Comparison of ENCODE assay signal across 28 cellular contexts in genomic region chr12:32124637-32125036, GRCh38. TPM values are rescaled to one million over a fixed set of nuclear protein-coding genes. Genes with fewer than 3 reads are reported as not detected.
DNase-seq lines count a peak whose midpoint lies in the region; ATAC-seq, FAIRE-seq and TF ChIP-seq lines count a peak whose summit lies in the region.
"Had no signal": no experiment of that assay in that cellular context is flagged by ENCODE, and none has a peak within 500 bp of the region (broad histone marks: within the 10 kb centered on the region; RNA-seq: fewer than 3 reads in every experiment).

No MANE protein-coding gene starts in this region.

- peaks cover 100% of the 10 kb centered on the region for H3K79me2 ChIP-seq in DOHH2 (ENCODE audit: control insufficient read depth, low read length)
- peaks cover 88% of the 10 kb centered on the region for H3K79me2 ChIP-seq in astrocyte (ENCODE audit: insufficient read depth, low read length)

- intact Hi-C loops in mucosa of descending colon (cut with DNase I, micrococcal nuclease), result no loop called here

- DNase-seq in astrocyte (ENCODE audit: low read depth) (no peak), mucosa of descending colon (no peak)
- DNase-seq in T-helper 2 cell treated with Interferon-gamma antibody and Interleukin-4, amounts not matched to agents 5 μg/mL and 100 μg/mL, for 36 hours (ENCODE audit: low spot score), result no peak
- DNase-seq in stimulated activated naive CD8-positive, alpha-beta T cell treated with anti-CD3 and anti-CD28 coated beads, Interleukin-15, amount 100 ng/mL, for 72 hours, result no peak
- DNase-seq: activated CD4-positive, alpha-beta T cell treated with anti-CD3 and anti-CD28 coated beads for 36 hours; activated naive CD4-positive, alpha-beta T cell; activated T-cell treated with anti-CD3 and anti-CD28 coated beads, Interleukin-2, amount 50 U/mL, for 4 hours; DMS79; esophagus squamous epithelium; hypothalamus; islet precursor cell; left ventricle myocardium superior; MM.1S; NCI-H1417 treated with DMSO at 0.1 percent for 48 hours; stimulated activated CD4-positive, alpha-beta T cell treated with anti-CD3 and anti-CD28 coated beads, Interleukin-2, amount 100 ng/mL, for 24 hours had no signal

- WGBS in HUES64, result 65% methylated on average over 1 of the region's 1 CpG
- 67% methylated on average over 1 of the region's 1 CpG for WGBS in mesodermal cell (ENCODE audit: insufficient coverage in 2 of 2), 2 experiments

- no peak for TF ChIP-seq CTCF in DOHH2 (IDR thresholded peaks at IDR 0.05; ENCODE audit: low read depth, low read length, poor library complexity, severe bottlenecking)
- no peak for TF ChIP-seq CTCF in astrocyte (IDR thresholded peaks at IDR 0.05; ENCODE audit: insufficient read depth, low read depth, low read length)
- no peak for TF ChIP-seq CTCF in mucosa of descending colon (IDR thresholded peaks at IDR 0.05)

- no peak overlapping the region for H2AFZ ChIP-seq in astrocyte (ENCODE audit: low read depth, low read length)

- peak overlapping the region; percentile 6 for H3K27ac ChIP-seq in DOHH2 (ENCODE audit: low read depth, low read length)
- H3K27ac ChIP-seq in HUES64 (ENCODE audit: low read depth, low read length), result peak overlapping the region; percentile 29; the same call in 1 of the 2 replicates
- H3K27ac ChIP-seq in astrocyte (ENCODE audit: low read depth, low read length), result no peak overlapping the region
- H3K27ac ChIP-seq in mesodermal cell (ENCODE audit: low read depth, low read length, severe bottlenecking), result peak overlapping the region; percentile 10
- H3K27ac ChIP-seq: breast epithelium, coronary artery, esophagus squamous epithelium, gastroesophageal sphincter, RWPE1 had no signal

- H3K4me3 ChIP-seq in DOHH2 (ENCODE audit: low read length), result no peak overlapping the region
- H3K4me3 ChIP-seq in HUES64 (ENCODE audit: low read length), result no peak overlapping the region
- no peak overlapping the region for H3K4me3 ChIP-seq in astrocyte (ENCODE audit: insufficient read depth, low read depth, low read length)
- H3K4me3 ChIP-seq in mesodermal cell (ENCODE audit: extremely low read depth, insufficient read depth, low read length, poor library complexity, severe bottlenecking), result no peak overlapping the region
- H3K4me3 ChIP-seq in mucosa of descending colon, result no peak overlapping the region
- H3K4me3 ChIP-seq: breast epithelium, coronary artery, esophagus squamous epithelium, gastroesophageal sphincter, smooth muscle cell had no signal

- peaks cover 17% of the 10 kb centered on the region for H3K4me1 Mint-ChIP-seq in astrocyte (ENCODE audit: low read depth, unreplicated experiment)
- H3K4me1 Mint-ChIP-seq in T-helper 2 cell treated with Interferon-gamma antibody and Interleukin-4, amounts not matched to agents 5 μg/mL and 100 μg/mL, for 36 hours (ENCODE audit: low read depth), result peaks cover 7% of the 10 kb centered on the region
- H3K4me1 Mint-ChIP-seq in stimulated activated naive CD8-positive, alpha-beta T cell treated with anti-CD3 and anti-CD28 coated beads, Interleukin-15, amount 100 ng/mL, for 72 hours, result peaks cover 15% of the 10 kb centered on the region

- no peaks in the 10 kb centered on the region for H3K9me2 ChIP-seq in DOHH2 (replicated peaks; ENCODE audit: control insufficient read depth, low read length)

- H3K4me3 Mint-ChIP-seq in astrocyte (ENCODE audit: unreplicated experiment), result no peak overlapping the region
- H3K4me3 Mint-ChIP-seq in T-helper 2 cell treated with Interferon-gamma antibody and Interleukin-4, amounts not matched to agents 5 μg/mL and 100 μg/mL, for 36 hours, result no peak overlapping the region
- H3K4me3 Mint-ChIP-seq in stimulated activated naive CD8-positive, alpha-beta T cell treated with anti-CD3 and anti-CD28 coated beads, Interleukin-15, amount 100 ng/mL, for 72 hours, result no peak overlapping the region
- H3K4me3 Mint-ChIP-seq: activated CD4-positive, alpha-beta T cell treated with anti-CD3 and anti-CD28 coated beads for 36 hours; activated T-cell treated with anti-CD3 and anti-CD28 coated beads, Interleukin-2, amount 50 U/mL, for 4 hours; IgD-negative memory B cell; T-helper 1 cell treated with Interleukin-12 subunit alpha and Interleukin-12 subunit beta and Interleukin-4 antibody, amounts not matched to agents 30 μg/mL and 1 μg/mL, for 36 hours had no signal

- peaks cover 1% of the 10 kb centered on the region for H3K36me3 Mint-ChIP-seq in astrocyte (ENCODE audit: low read depth, unreplicated experiment)
- no peaks in the 10 kb centered on the region for H3K36me3 Mint-ChIP-seq in T-helper 2 cell treated with Interferon-gamma antibody and Interleukin-4, amounts not matched to agents 5 μg/mL and 100 μg/mL, for 36 hours (ENCODE audit: low read depth)

- no peaks in the 10 kb centered on the region for H3K9me3 ChIP-seq in DOHH2 (ENCODE audit: control insufficient read depth, insufficient read depth, low read length)
- H3K9me3 ChIP-seq in HUES64 (ENCODE audit: insufficient read depth, low read depth, low read length), result no peaks in the 10 kb centered on the region
- H3K9me3 ChIP-seq in astrocyte (ENCODE audit: insufficient read depth, low read depth, low read length), result no peaks in the 10 kb centered on the region
- H3K9me3 ChIP-seq in mesodermal cell (ENCODE audit: control insufficient read depth, low read length), result no peaks in the 10 kb centered on the region
- H3K9me3 ChIP-seq in mucosa of descending colon, result no peaks in the 10 kb centered on the region
- H3K9me3 ChIP-seq: breast epithelium, esophagus squamous epithelium, gastroesophageal sphincter had no signal

- H3K9me3 Mint-ChIP-seq in astrocyte (ENCODE audit: unreplicated experiment), result no peaks in the 10 kb centered on the region
- H3K9me3 Mint-ChIP-seq in T-helper 2 cell treated with Interferon-gamma antibody and Interleukin-4, amounts not matched to agents 5 μg/mL and 100 μg/mL, for 36 hours, result no peaks in the 10 kb centered on the region
- H3K9me3 Mint-ChIP-seq in stimulated activated naive CD8-positive, alpha-beta T cell treated with anti-CD3 and anti-CD28 coated beads, Interleukin-15, amount 100 ng/mL, for 72 hours, result no peaks in the 10 kb centered on the region
- H3K9me3 Mint-ChIP-seq: activated T-cell treated with anti-CD3 and anti-CD28 coated beads, Interleukin-2, amount 50 U/mL, for 4 hours; IgD-negative memory B cell; T-helper 1 cell treated with Interleukin-12 subunit alpha and Interleukin-12 subunit beta and Interleukin-4 antibody, amounts not matched to agents 30 μg/mL and 1 μg/mL, for 36 hours had no signal

- H4K20me1 ChIP-seq in DOHH2 (ENCODE audit: control insufficient read depth, insufficient read depth, low read depth, low read length) (no peaks in the 10 kb centered on the region; the same call in 1 of the 2 replicates), astrocyte (ENCODE audit: insufficient read depth, low read length) (peaks cover 50% of the 10 kb centered on the region)

- H3K36me3 ChIP-seq in DOHH2 (ENCODE audit: control insufficient read depth, low read length) (peaks cover 22% of the 10 kb centered on the region), HUES64 (ENCODE audit: insufficient read depth, low read length) (peaks cover 5% of the 10 kb centered on the region; the same call in 1 of the 2 replicates), astrocyte (ENCODE audit: insufficient read depth, low read length) (no peaks in the 10 kb centered on the region), mesodermal cell (ENCODE audit: control insufficient read depth, insufficient read depth, low read length) (peaks cover 13% of the 10 kb centered on the region), mucosa of descending colon (ENCODE audit: low read depth) (no peaks in the 10 kb centered on the region)
- H3K36me3 ChIP-seq: breast epithelium, esophagus squamous epithelium, gastroesophageal sphincter had no signal

- H3K4me2 ChIP-seq in DOHH2 (ENCODE audit: low read length), result no peak overlapping the region
- H3K4me2 ChIP-seq in astrocyte (ENCODE audit: low read length), result no peak overlapping the region
- H3K4me2 ChIP-seq: smooth muscle cell had no signal

- peak overlapping the region; percentile 10 for H3K27ac Mint-ChIP-seq in astrocyte (ENCODE audit: unreplicated experiment)
- no peak overlapping the region for H3K27ac Mint-ChIP-seq in T-helper 2 cell treated with Interferon-gamma antibody and Interleukin-4, amounts not matched to agents 5 μg/mL and 100 μg/mL, for 36 hours
- H3K27ac Mint-ChIP-seq in stimulated activated naive CD8-positive, alpha-beta T cell treated with anti-CD3 and anti-CD28 coated beads, Interleukin-15, amount 100 ng/mL, for 72 hours, result no peak overlapping the region
- H3K27ac Mint-ChIP-seq: activated CD4-positive, alpha-beta T cell treated with anti-CD3 and anti-CD28 coated beads for 36 hours; IgD-negative memory B cell; T-helper 1 cell treated with Interleukin-12 subunit alpha and Interleukin-12 subunit beta and Interleukin-4 antibody, amounts not matched to agents 30 μg/mL and 1 μg/mL, for 36 hours had no signal

- no peak for ATAC-seq in mucosa of descending colon
- ATAC-seq in stimulated activated naive CD8-positive, alpha-beta T cell treated with anti-CD3 and anti-CD28 coated beads, Interleukin-15, amount 100 ng/mL, for 72 hours, result no peak
- no peak for ATAC-seq in GM18870 (IDR thresholded peaks at IDR 0.05; ENCODE audit: unreplicated experiment)
- ATAC-seq: activated T-cell treated with anti-CD3 and anti-CD28 coated beads, Interleukin-2, amount 50 U/mL, for 4 hours; gastroesophageal sphincter; HCT116; left ventricle myocardium superior had no signal

- no peak for FAIRE-seq in astrocyte (lab: Jason Lieb, UNC)
- FAIRE-seq: GM12891 had no signal

- H3K9ac ChIP-seq in HUES64 (ENCODE audit: low read depth, low read length) (no peak overlapping the region), astrocyte (ENCODE audit: low read length) (no peak overlapping the region)

- peaks cover 55% of the 10 kb centered on the region for H3K4me1 ChIP-seq in DOHH2 (ENCODE audit: control insufficient read depth, low read length)
- peaks cover 22% of the 10 kb centered on the region for H3K4me1 ChIP-seq in HUES64 (ENCODE audit: insufficient read depth, low read length)
- peaks cover 16% of the 10 kb centered on the region for H3K4me1 ChIP-seq in astrocyte (ENCODE audit: insufficient read depth, low read length)
- H3K4me1 ChIP-seq in mesodermal cell (ENCODE audit: control insufficient read depth, insufficient read depth, low read length, poor library complexity, severe bottlenecking), result peaks cover 7% of the 10 kb centered on the region
- no peaks in the 10 kb centered on the region for H3K4me1 ChIP-seq in mucosa of descending colon (ENCODE audit: low read depth)
- H3K4me1 ChIP-seq: breast epithelium, esophagus squamous epithelium, gastroesophageal sphincter had no signal

- peaks cover 10% of the 10 kb centered on the region; the same call in 1 of the 2 replicates for H3F3A ChIP-seq in DOHH2 (ENCODE audit: control insufficient read depth, insufficient read depth)

- no peaks in the 10 kb centered on the region for H3K27me3 Mint-ChIP-seq in astrocyte (ENCODE audit: low read depth, unreplicated experiment)
- H3K27me3 Mint-ChIP-seq in T-helper 2 cell treated with Interferon-gamma antibody and Interleukin-4, amounts not matched to agents 5 μg/mL and 100 μg/mL, for 36 hours (ENCODE audit: low read depth), result peaks cover 8% of the 10 kb centered on the region
- H3K27me3 Mint-ChIP-seq in stimulated activated naive CD8-positive, alpha-beta T cell treated with anti-CD3 and anti-CD28 coated beads, Interleukin-15, amount 100 ng/mL, for 72 hours, result no peaks in the 10 kb centered on the region
- H3K27me3 Mint-ChIP-seq: activated CD4-positive, alpha-beta T cell treated with anti-CD3 and anti-CD28 coated beads for 36 hours; IgD-negative memory B cell had no signal

- H3K27me3 ChIP-seq in DOHH2 (ENCODE audit: control insufficient read depth, low read length), result no peaks in the 10 kb centered on the region
- H3K27me3 ChIP-seq in HUES64 (ENCODE audit: insufficient read depth, low read length), result no peaks in the 10 kb centered on the region
- no peaks in the 10 kb centered on the region for H3K27me3 ChIP-seq in astrocyte (ENCODE audit: insufficient read depth, low read length)
- H3K27me3 ChIP-seq: breast epithelium, esophagus squamous epithelium, gastroesophageal sphincter had no signal

RNA-seq across cellular contexts. Expression of gene BICD1, which starts 18.0 kb away (rescaled TPM):
- polyA plus RNA-seq in HUES64 (2013, experiment 1 of 2), result 30.6 TPM
- polyA plus RNA-seq in HUES64 (2013, experiment 2 of 2), result 31.1 TPM
- total RNA-seq in astrocyte, result 28.5 and 28.7 TPM in 2 replicates
- polyA plus RNA-seq in mesodermal cell (2013, experiment 1 of 2), result 29.6 TPM
- 33.5 TPM for polyA plus RNA-seq in mesodermal cell (2013, experiment 2 of 2)
- 10 to 100 TPM in 1 of 3 donors, 1 to 10 TPM in 2; 4.1 to 13.7 (median 5.3) TPM for total RNA-seq in mucosa of descending colon
